Comparison of ENCODE assay signal across 9 cellular contexts in genomic region chr9:33750839-33751339, GRCh38. TPM values are rescaled to one million over a fixed set of nuclear protein-coding genes. Genes with fewer than 3 reads are reported as not detected.
DNase-seq lines count a peak whose midpoint lies in the region; ATAC-seq, FAIRE-seq and TF ChIP-seq lines count a peak whose summit lies in the region.
"Had no signal": no experiment of that assay in that cellular context is flagged by ENCODE, and none has a peak within 500 bp of the region (broad histone marks: within the 10 kb centered on the region; RNA-seq: fewer than 3 reads in every experiment).

No MANE protein-coding gene starts in this region.

- TF ChIP-seq POLR2A in GM12892 (IDR thresholded peaks at IDR 0.05; ENCODE audit: low read depth, low read length), result no peak

- H3K4me3 ChIP-seq in CD8-positive, alpha-beta memory T cell (ENCODE audit: low read length), result no peak overlapping the region
- H3K4me3 ChIP-seq in PC-9, result peak overlapping the region; percentile 66

- H3K4me2 ChIP-seq in PC-9, result peak overlapping the region; percentile 79

- peak overlapping the region in 4 of 7 donors; percentile 10 to 90 (median 51) for H3K4me3 Mint-ChIP-seq in CD8-positive, alpha-beta memory T cell
- H3K4me3 Mint-ChIP-seq in endothelial cell (ENCODE audit: unreplicated experiment), result no peak overlapping the region
- H3K4me3 Mint-ChIP-seq in naive thymus-derived CD8-positive, alpha-beta T cell, result peak overlapping the region; percentile 9 to 85 (median 76)
- H3K4me3 Mint-ChIP-seq: activated B cell treated with CpG ODN at 0.5 μM for 24 hours had no signal

- no peaks in the 10 kb centered on the region for H3K36me3 Mint-ChIP-seq in CD8-positive, alpha-beta memory T cell
- H3K36me3 Mint-ChIP-seq in endothelial cell (ENCODE audit: low read depth, unreplicated experiment), result no peaks in the 10 kb centered on the region
- H3K36me3 Mint-ChIP-seq in naive thymus-derived CD8-positive, alpha-beta T cell, result no peaks in the 10 kb centered on the region

- H3K9me3 ChIP-seq in CD8-positive, alpha-beta memory T cell (ENCODE audit: low read length), result no peaks in the 10 kb centered on the region
- H3K9me3 ChIP-seq in PC-9 (ENCODE audit: insufficient read depth, low read depth), result no peaks in the 10 kb centered on the region

- intact Hi-C loops in PC-9 (cut with micrococcal nuclease; ENCODE audit: unreplicated experiment), result no loop called here

- H3K27me3 ChIP-seq in CD8-positive, alpha-beta memory T cell (ENCODE audit: insufficient read depth, low read length, poor library complexity, severe bottlenecking), result peaks cover 18% of the 10 kb centered on the region
- H3K27me3 ChIP-seq in PC-9 (ENCODE audit: insufficient read depth, low read depth), result no peaks in the 10 kb centered on the region

- H4K20me1 ChIP-seq in PC-9 (ENCODE audit: insufficient read depth), result no peaks in the 10 kb centered on the region

- H3K9me2 ChIP-seq in PC-9 (ENCODE audit: insufficient read depth), result no peaks in the 10 kb centered on the region

- DNase-seq in CD8-positive, alpha-beta memory T cell, result no peak
- no peak for DNase-seq in PC-9
- peak; percentile 6 for DNase-seq in endothelial cell (ENCODE audit: low spot score)
- DNase-seq in naive thymus-derived CD8-positive, alpha-beta T cell, result no peak
- DNase-seq in GM12892 (ENCODE audit: insufficient read length), result no peak
- no peak for DNase-seq in NCI-H2081 (lab: John Stamatoyannopoulos, UW)
- no peak for DNase-seq in SKM-1 treated with dmso at 0.1 percent for 144 hours (lab: John Stamatoyannopoulos, UW; ENCODE audit: unreplicated experiment)
- DNase-seq: activated B cell treated with CpG ODN at 0.5 μM for 24 hours had no signal

- H2AFZ ChIP-seq in PC-9, result peak overlapping the region; percentile 84

- peaks cover 7% of the 10 kb centered on the region for H3K4me1 ChIP-seq in CD8-positive, alpha-beta memory T cell (ENCODE audit: insufficient read depth, low read length)
- H3K4me1 ChIP-seq in PC-9 (replicated peaks; ENCODE audit: insufficient read depth), result peaks cover 19% of the 10 kb centered on the region

- CTCF ChIA-PET in CD8-positive, alpha-beta memory T cell (lab: Charles Lee), result interaction anchor here (0.7 kb wide), 1 partner anchor 127 kb away, joined by 3 read pairs; no protein-coding TSS in a partner anchor
- CTCF ChIA-PET in PC-9 (lab: Charles Lee), result no interaction called here

- peaks cover 9% of the 10 kb centered on the region; the same call in 1 of the 2 replicates for H3F3A ChIP-seq in PC-9 (ENCODE audit: insufficient read depth, low read depth)

- peak overlapping the region in 1 of 8 donors; percentile 40 for H3K27ac Mint-ChIP-seq in CD8-positive, alpha-beta memory T cell
- no peak overlapping the region for H3K27ac Mint-ChIP-seq in endothelial cell (ENCODE audit: unreplicated experiment)
- peak overlapping the region in 1 of 10 donors; percentile 14 for H3K27ac Mint-ChIP-seq in naive thymus-derived CD8-positive, alpha-beta T cell
- H3K27ac Mint-ChIP-seq: activated B cell treated with CpG ODN at 0.5 μM for 24 hours had no signal

- ATAC-seq in naive thymus-derived CD8-positive, alpha-beta T cell, result no peak
- ATAC-seq in HG03460 (IDR thresholded peaks at IDR 0.05; ENCODE audit: unreplicated experiment), result no peak

- BruUV-seq in PC-9 (replicated peaks; lab: Mats Ljungman, UMichigan), result no TSS peak

- no peaks in the 10 kb centered on the region for H3K9me3 Mint-ChIP-seq in CD8-positive, alpha-beta memory T cell
- H3K9me3 Mint-ChIP-seq in endothelial cell (ENCODE audit: unreplicated experiment), result no peaks in the 10 kb centered on the region
- H3K9me3 Mint-ChIP-seq in naive thymus-derived CD8-positive, alpha-beta T cell, result no peaks in the 10 kb centered on the region
- H3K9me3 Mint-ChIP-seq: activated B cell treated with CpG ODN at 0.5 μM for 24 hours had no signal

- no peak for FAIRE-seq in GM12892 (lab: Jason Lieb, UNC)

- H3K4me1 Mint-ChIP-seq in CD8-positive, alpha-beta memory T cell, result peaks cover 38 to 53% (median 42%) of the 10 kb centered on the region in 3 donors
- peaks cover 20% of the 10 kb centered on the region for H3K4me1 Mint-ChIP-seq in endothelial cell (ENCODE audit: unreplicated experiment)
- peaks cover 27 to 48% (median 40%) of the 10 kb centered on the region in 4 donors for H3K4me1 Mint-ChIP-seq in naive thymus-derived CD8-positive, alpha-beta T cell

- TF ChIP-seq CTCF in PC-9 (conservative IDR thresholded peaks at IDR 0.05), result no peak
- no peak for TF ChIP-seq CTCF in endothelial cell (IDR thresholded peaks at IDR 0.05; ENCODE audit: unreplicated experiment)

- no peaks in the 10 kb centered on the region for H3K36me3 ChIP-seq in CD8-positive, alpha-beta memory T cell (ENCODE audit: insufficient read depth, low read length)
- no peaks in the 10 kb centered on the region for H3K36me3 ChIP-seq in PC-9 (ENCODE audit: low read depth)

- POLR2A ChIA-PET in CD8-positive, alpha-beta memory T cell (lab: Charles Lee), result no interaction called here
- POLR2A ChIA-PET in PC-9 (lab: Charles Lee; ENCODE audit: unreplicated experiment), result no interaction called here
- POLR2A ChIA-PET in naive thymus-derived CD8-positive, alpha-beta T cell (lab: Charles Lee), result no interaction called here

- H3K79me2 ChIP-seq in PC-9 (ENCODE audit: low read depth), result peaks cover 34% of the 10 kb centered on the region

- H3K27ac ChIP-seq in CD8-positive, alpha-beta memory T cell (ENCODE audit: low read depth, low read length), result no peak overlapping the region
- peak overlapping the region; percentile 66; the same call in 1 of the 2 replicates for H3K27ac ChIP-seq in PC-9

- H3K27me3 Mint-ChIP-seq in CD8-positive, alpha-beta memory T cell, result peaks cover 33 to 48% of the 10 kb centered on the region in 2 donors
- H3K27me3 Mint-ChIP-seq in endothelial cell (ENCODE audit: unreplicated experiment), result peaks cover 8% of the 10 kb centered on the region
- H3K27me3 Mint-ChIP-seq in naive thymus-derived CD8-positive, alpha-beta T cell, result peaks cover 32 to 59% (median 52%) of the 10 kb centered on the region in 5 donors

RNA-seq across cellular contexts. Expression of gene PRSS3, which starts 44.5 kb away (rescaled TPM):
- under 1 TPM; 0.72 to 0.84 TPM for total RNA-seq in CD8-positive, alpha-beta memory T cell
- polyA plus RNA-seq in CD8-positive, alpha-beta memory T cell, result not detected
- total RNA-seq in PC-9 (2021), result 1.0 and 1.6 TPM in 2 replicates
- 0.59 TPM for total RNA-seq in endothelial cell (ENCODE audit: unreplicated experiment)
- total RNA-seq in naive thymus-derived CD8-positive, alpha-beta T cell, result under 1 TPM in 1 of 2 experiments, not detected in 1; 0.52 TPM
- not detected for polyA plus RNA-seq in naive thymus-derived CD8-positive, alpha-beta T cell
- polyA plus RNA-seq in GM12892 (2012; ENCODE audit: missing spikeins), result not detected
- total RNA-seq: activated B cell treated with CpG ODN at 0.5 μM for 24 hours had no signal
